Comparison of ENCODE assay signal across 22 cellular contexts in the genomic region with DNA sequence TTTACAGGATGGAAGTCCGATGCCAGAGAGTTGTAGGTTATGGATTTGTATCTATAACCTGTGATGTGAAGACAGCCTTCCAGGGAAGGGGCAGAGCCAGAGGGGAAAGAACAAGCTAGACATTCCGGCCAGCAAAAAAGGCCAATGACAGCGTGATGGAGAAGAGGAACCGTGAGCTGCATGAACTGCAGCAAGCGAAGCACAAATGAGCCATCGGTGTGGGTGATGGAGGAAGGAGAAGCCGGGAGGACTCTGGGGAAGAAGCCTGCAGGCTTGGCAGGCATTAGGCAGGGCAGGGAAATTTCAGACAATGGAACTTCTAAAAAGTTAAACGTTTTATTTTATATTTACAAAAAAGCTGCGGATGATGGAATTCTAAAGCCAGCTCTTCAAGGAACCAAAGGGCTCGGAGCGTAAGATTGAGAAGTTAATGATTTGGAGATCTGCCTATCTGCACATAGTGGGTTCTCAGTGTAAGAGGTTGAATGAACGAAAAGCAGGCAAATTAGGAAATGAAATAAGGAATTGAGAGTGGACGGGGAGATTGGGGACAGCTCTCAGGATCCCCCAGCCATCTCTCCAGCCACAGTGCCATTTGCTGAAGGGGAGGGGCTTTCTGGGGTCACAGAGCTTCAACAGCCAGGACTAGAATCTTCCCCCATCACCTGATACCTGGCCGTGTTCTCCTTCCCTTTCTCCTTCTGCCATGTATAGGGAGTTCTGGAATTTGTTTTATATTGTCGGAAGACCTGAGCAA. TPM values are rescaled to one million over a fixed set of nuclear protein-coding genes. Genes with fewer than 3 reads are reported as not detected.
"Had no signal": no experiment of that assay in that cellular context is flagged by ENCODE, and none has a peak within 500 bp of the region (broad histone marks: within the 10 kb centered on the region; RNA-seq: fewer than 3 reads in every experiment).

No MANE protein-coding gene starts in this region.

- H3K27me3 ChIP-seq: neural progenitor cell, right lobe of liver had no signal

- H2AFZ ChIP-seq: neural progenitor cell had no signal

- DNase-seq: activated B cell treated with CpG ODN at 0.5 μM for 24 hours; activated CD4-positive, alpha-beta memory T cell treated with anti-CD3 and anti-CD28 coated beads for 36 hours; activated CD4-positive, alpha-beta T cell treated with anti-CD3 and anti-CD28 coated beads for 4 hours; activated T-cell treated with anti-CD3 and anti-CD28 coated beads for 4 hours; dorsolateral prefrontal cortex; foreskin melanocyte; hypothalamus; naive B cell; small intestine; stimulated activated CD4-positive, alpha-beta T cell treated with anti-CD3 and anti-CD28 coated beads, Interleukin-4, amount 100 ng/mL, for 1 hour; T-cell had no signal

- H3K27ac Mint-ChIP-seq: activated B cell treated with CpG ODN at 0.5 μM for 24 hours; activated CD4-positive, alpha-beta memory T cell treated with anti-CD3 and anti-CD28 coated beads for 36 hours; activated naive CD8-positive, alpha-beta T cell; neural progenitor cell; T-cell had no signal

- H3K36me3 ChIP-seq: neural progenitor cell, right lobe of liver, thoracic aorta had no signal

- H3K9me3 ChIP-seq: right lobe of liver, thoracic aorta had no signal

- H3K9me3 Mint-ChIP-seq: neural progenitor cell had no signal

- H3K36me3 Mint-ChIP-seq: activated CD4-positive, alpha-beta memory T cell treated with anti-CD3 and anti-CD28 coated beads for 36 hours; neural progenitor cell; T-cell had no signal

- H3K27ac ChIP-seq: dorsolateral prefrontal cortex, neural progenitor cell, right lobe of liver, thoracic aorta had no signal

- FAIRE-seq: keratinocyte, small intestine had no signal

- H3K4me1 Mint-ChIP-seq: activated B cell treated with CpG ODN at 0.5 μM for 24 hours, T-cell had no signal

- H3K4me3 Mint-ChIP-seq: activated B cell treated with CpG ODN at 0.5 μM for 24 hours; activated CD4-positive, alpha-beta memory T cell treated with anti-CD3 and anti-CD28 coated beads for 36 hours; activated naive CD8-positive, alpha-beta T cell; naive B cell; neural progenitor cell; T-cell had no signal

- H3K9ac ChIP-seq: neural progenitor cell had no signal

- H3K4me1 ChIP-seq: neural progenitor cell had no signal

- H3K4me3 ChIP-seq: dorsolateral prefrontal cortex, lung, neural progenitor cell, right lobe of liver, thoracic aorta had no signal

- H3K4me2 ChIP-seq: neural progenitor cell had no signal

RNA-seq across cellular contexts. Expression of a gene that starts 28.4 kb away (rescaled TPM):
- total RNA-seq: activated B cell treated with CpG ODN at 0.5 μM for 24 hours, osteoblast had no signal

RNA-seq across cellular contexts. Expression of a gene that starts 47.8 kb away (rescaled TPM):
- total RNA-seq: activated B cell treated with CpG ODN at 0.5 μM for 24 hours; activated CD4-positive, alpha-beta memory T cell treated with anti-CD3 and anti-CD28 coated beads for 36 hours; dorsolateral prefrontal cortex; epithelial cell of proximal tubule; fibroblast of lung; lung; osteoblast; pulmonary artery endothelial cell; right lobe of liver; T-cell; thoracic aorta; urinary bladder had no signal
- polyA plus RNA-seq: fibroblast of lung, keratinocyte, lung, small intestine, urinary bladder had no signal
